ENCODE assay signal across 25 cellular contexts in genomic region chr1:91826649-91827048, GRCh38. TPM values are rescaled to one million over a fixed set of nuclear protein-coding genes. Genes with fewer than 3 reads are reported as not detected.
DNase-seq lines count a peak whose midpoint lies in the region; ATAC-seq and TF ChIP-seq lines count a peak whose summit lies in the region.
"Had no signal": no experiment of that assay in that cellular context is flagged by ENCODE, and none has a peak within 500 bp of the region (broad histone marks: within the 10 kb centered on the region; RNA-seq: fewer than 3 reads in every experiment).

No MANE protein-coding gene starts in this region.

- no peak overlapping the region for H3K9ac ChIP-seq in fibroblast of lung (ENCODE audit: insufficient read depth, low read length)

- peak overlapping the region; percentile 60 for H3K4me3 Mint-ChIP-seq in natural killer cell treated with Interleukin-12 subunit alpha and Interleukin-12 subunit beta and Interleukin-15 and Interleukin-18, amount 100 ng/mL, for 72 hours
- H3K4me3 Mint-ChIP-seq: activated CD4-positive, alpha-beta T cell treated with anti-CD3 and anti-CD28 coated beads for 36 hours; activated naive CD8-positive, alpha-beta T cell; mesothelial cell of epicardium; naive thymus-derived CD4-positive, alpha-beta T cell had no signal

- H3K4me3 ChIP-seq in right cardiac atrium (ENCODE audit: low read length) = no peak overlapping the region
- H3K4me3 ChIP-seq in fibroblast of lung (replicated peaks in 1 of 4; ENCODE audit: control extremely low read depth in 1 of 4, insufficient read depth in 1 of 4, low read depth in 3 of 4, low read length in 4 of 4) = no peak overlapping the region
- no peak overlapping the region for H3K4me3 ChIP-seq in transverse colon
- no peak overlapping the region for H3K4me3 ChIP-seq in foreskin fibroblast (ENCODE audit: low read depth in 1 of 2, low read length in 2 of 2)
- H3K4me3 ChIP-seq: upper lobe of right lung had no signal

- no peaks in the 10 kb centered on the region for H3K27me3 ChIP-seq in right cardiac atrium (ENCODE audit: control insufficient read depth, insufficient read depth)
- H3K27me3 ChIP-seq in fibroblast of lung (ENCODE audit: control insufficient read depth, insufficient read depth, low read length) = no peaks in the 10 kb centered on the region
- no peaks in the 10 kb centered on the region for H3K27me3 ChIP-seq in transverse colon
- H3K27me3 ChIP-seq: upper lobe of right lung had no signal

- intact Hi-C loops in right cardiac atrium (cut with DNase I) (no loop called here), Right ventricle myocardium inferior (cut with DNase I) (loop anchor here (1.0 to 5.0 kb wide), 3 partner anchors 60 to 244 kb away; partner anchors contain the start of gene TGFBR3), transverse colon (cut with DNase I; ENCODE audit: low total_unique reads) (no loop called here)

- in situ Hi-C loops in transverse colon (cut with MboI; ENCODE audit: low pct_ligation_motif_present in 1 of 4, low pct_unique_long_range_greater_than_20kb in 1 of 4, low sequenced_read_pairs in 3 of 4) = no loop called here

- no peak for TF ChIP-seq POLR2A in transverse colon (IDR thresholded peaks at IDR 0.05)

- no peaks in the 10 kb centered on the region for H3K9me3 Mint-ChIP-seq in natural killer cell treated with Interleukin-12 subunit alpha and Interleukin-12 subunit beta and Interleukin-15 and Interleukin-18, amount 100 ng/mL, for 72 hours
- H3K9me3 Mint-ChIP-seq: naive thymus-derived CD4-positive, alpha-beta T cell had no signal

- peak overlapping the region; percentile 96 for H3K27ac ChIP-seq in right cardiac atrium (ENCODE audit: low read length)
- H3K27ac ChIP-seq in fibroblast of lung (ENCODE audit: insufficient read depth, low read length) = peak overlapping the region; percentile 8
- H3K27ac ChIP-seq in transverse colon = peak overlapping the region; percentile 46 to 75 (median 59)
- H3K27ac ChIP-seq: upper lobe of right lung had no signal

- H4K20me1 ChIP-seq in fibroblast of lung (ENCODE audit: control insufficient read depth, extremely low read depth, insufficient read depth, low read length) = no peaks in the 10 kb centered on the region

- TF ChIP-seq CTCF in fibroblast of lung (conservative IDR thresholded peaks at IDR 0.05 in 1 of 2, IDR thresholded peaks at IDR 0.05 in 1 of 2; ENCODE audit: low read depth in 1 of 2, low read length in 2 of 2) = no peak
- TF ChIP-seq CTCF in transverse colon (IDR thresholded peaks at IDR 0.05) = no peak
- no peak for TF ChIP-seq CTCF in foreskin fibroblast (IDR thresholded peaks at IDR 0.05; ENCODE audit: low read depth, low read length)

- H2AFZ ChIP-seq in fibroblast of lung (ENCODE audit: low read length) = no peak overlapping the region

- H3K4me1 ChIP-seq in right cardiac atrium (ENCODE audit: control insufficient read depth, insufficient read depth, low read length) = peaks cover 24% of the 10 kb centered on the region
- peaks cover 13% of the 10 kb centered on the region for H3K4me1 ChIP-seq in fibroblast of lung (ENCODE audit: control insufficient read depth, extremely low read depth, insufficient read depth, low read length)
- peaks cover 21 to 51% (median 40%) of the 10 kb centered on the region in 4 donors for H3K4me1 ChIP-seq in transverse colon

- H3K9me3 ChIP-seq in right cardiac atrium (ENCODE audit: control insufficient read depth, low read length) (no peaks in the 10 kb centered on the region), fibroblast of lung (ENCODE audit: control insufficient read depth, insufficient read depth, low read depth, low read length) (no peaks in the 10 kb centered on the region), transverse colon (no peaks in the 10 kb centered on the region)
- H3K9me3 ChIP-seq: upper lobe of right lung had no signal

- H3K36me3 ChIP-seq in fibroblast of lung (ENCODE audit: control insufficient read depth, insufficient read depth, low read length) = no peaks in the 10 kb centered on the region
- no peaks in the 10 kb centered on the region for H3K36me3 ChIP-seq in transverse colon
- H3K36me3 ChIP-seq: upper lobe of right lung had no signal

- no peak overlapping the region for H3K4me2 ChIP-seq in fibroblast of lung (ENCODE audit: extremely low read depth, insufficient read depth, low read length)

- 75% methylated on average over 5 of the region's 5 CpGs for WGBS in right cardiac atrium
- 71 to 73% methylated on average over 5 of the region's 5 CpGs for WGBS in transverse colon (ENCODE audit: low coverage in 1 of 2), 2 donors

- H3K27ac Mint-ChIP-seq in natural killer cell treated with Interleukin-12 subunit alpha and Interleukin-12 subunit beta and Interleukin-15 and Interleukin-18, amount 100 ng/mL, for 72 hours = peak overlapping the region; percentile 75 to 92
- H3K27ac Mint-ChIP-seq: activated CD4-positive, alpha-beta T cell treated with anti-CD3 and anti-CD28 coated beads for 36 hours; mesothelial cell of epicardium had no signal

- ATAC-seq in right cardiac atrium = no peak
- no peak for ATAC-seq in Right ventricle myocardium inferior
- peak; percentile 57 to 77 for ATAC-seq in natural killer cell treated with Interleukin-12 subunit alpha and Interleukin-12 subunit beta and Interleukin-15 and Interleukin-18, amount 100 ng/mL, for 72 hours
- ATAC-seq: naive thymus-derived CD4-positive, alpha-beta T cell had no signal

- DNase-seq in right cardiac atrium (no peak), Right ventricle myocardium inferior (ENCODE audit: missing footprints) (no peak), fibroblast of lung (ENCODE audit: low read depth in 2 of 2) (no peak), transverse colon (no peak), SIG-M5 treated with dmso at 0.1 percent for 504 hours (lab: John Stamatoyannopoulos, UW; ENCODE audit: unreplicated experiment) (no peak), foreskin fibroblast (no peak), EL (no peak)
- DNase-seq in natural killer cell treated with Interleukin-12 subunit alpha and Interleukin-12 subunit beta and Interleukin-15 and Interleukin-18, amount 100 ng/mL, for 72 hours (ENCODE audit: low spot score) = no peak
- DNase-seq: activated CD8-positive, alpha-beta memory T cell treated with anti-CD3 and anti-CD28 coated beads for 24 hours; activated effector memory CD4-positive, alpha-beta T cell treated with Interleukin-2 at 50 U/mL for 16 hours; aorta; caudate nucleus; dermis blood vessel endothelial cell; DMS79 treated with DMSO at 0.1 percent for 48 hours; head of caudate nucleus; Kasumi-1; naive thymus-derived CD4-positive, alpha-beta T cell; stimulated activated CD4-positive, alpha-beta T cell treated with anti-CD3 and anti-CD28 coated beads, Interleukin-12 subunit alpha, Interleukin-12 subunit beta, amount 100 ng/mL, for 4 hours; stimulated activated CD4-positive, alpha-beta T cell treated with anti-CD3 and anti-CD28 coated beads, Interleukin-4, amount 100 ng/mL, for 1 hour; substantia nigra; upper lobe of right lung had no signal

- H3K27me3 Mint-ChIP-seq in natural killer cell treated with Interleukin-12 subunit alpha and Interleukin-12 subunit beta and Interleukin-15 and Interleukin-18, amount 100 ng/mL, for 72 hours = no peaks in the 10 kb centered on the region
- H3K27me3 Mint-ChIP-seq: activated CD4-positive, alpha-beta T cell treated with anti-CD3 and anti-CD28 coated beads for 36 hours; activated naive CD8-positive, alpha-beta T cell had no signal

- peaks cover 78 to 83% of the 10 kb centered on the region in 2 donors for H3K4me1 Mint-ChIP-seq in natural killer cell treated with Interleukin-12 subunit alpha and Interleukin-12 subunit beta and Interleukin-15 and Interleukin-18, amount 100 ng/mL, for 72 hours (ENCODE audit: low read depth in 2 of 2)

- TF ChIP-seq EP300 in transverse colon (IDR thresholded peaks at IDR 0.05; ENCODE audit: low read depth) = no peak

- H3K36me3 Mint-ChIP-seq in natural killer cell treated with Interleukin-12 subunit alpha and Interleukin-12 subunit beta and Interleukin-15 and Interleukin-18, amount 100 ng/mL, for 72 hours = no peaks in the 10 kb centered on the region
- H3K36me3 Mint-ChIP-seq: mesothelial cell of epicardium had no signal

- H3K79me2 ChIP-seq in fibroblast of lung (ENCODE audit: control insufficient read depth, insufficient read depth, low read length) = peaks cover 14% of the 10 kb centered on the region

RNA-seq across cellular contexts. Expression of gene TGFBR3, which starts 59.3 kb away (rescaled TPM):
- 10 to 100 TPM; 36.4 to 52.4 (median 39.2) TPM for total RNA-seq in right cardiac atrium
- polyA plus RNA-seq in right cardiac atrium = 14.5 TPM
- total RNA-seq in Right ventricle myocardium inferior = 36.3 TPM
- 31.6 and 98.1 TPM in 2 replicates for total RNA-seq in fibroblast of lung
- 56.8 and 68.3 TPM in 2 replicates for polyA plus RNA-seq in fibroblast of lung
- polyA plus RNA-seq in fibroblast of lung (2012) = 22.3 and 32.9 TPM in 2 replicates
- polyA minus RNA-seq in fibroblast of lung (ENCODE audit: low replicate concordance) = 115 and 133 TPM in 2 replicates
- total RNA-seq in natural killer cell treated with Interleukin-12 subunit alpha and Interleukin-12 subunit beta and Interleukin-15 and Interleukin-18, amount 100 ng/mL, for 72 hours = 100 to 1,000 TPM in 1 of 2 donors, 10 to 100 TPM in 1; 67.6 to 157 TPM
- 100 to 1,000 TPM in 1 of 4 donors, 10 to 100 TPM in 3; 32.9 to 138 (median 58.8) TPM for total RNA-seq in transverse colon
- total RNA-seq: OCI-LY7 had no signal

Comparison
In these comparisons a context has a peak if more than half of its experiments do, and no peak if none do; other contexts are left out.
1. ATAC-seq: peak in natural killer cell treated with Interleukin-12 subunit alpha and Interleukin-12 subunit beta and Interleukin-15 and Interleukin-18, amount 100 ng/mL, for 72 hours (2 of 2); none in right cardiac atrium (0 of 2) and Right ventricle myocardium inferior (single experiment).
2. H3K27ac ChIP-seq: peak in every context shown above with its lines; median percentile 96 in right cardiac atrium; 59 in transverse colon; 8 in fibroblast of lung.